2 cellular contexts compared by ENCODE assay signal in the genomic region with DNA sequence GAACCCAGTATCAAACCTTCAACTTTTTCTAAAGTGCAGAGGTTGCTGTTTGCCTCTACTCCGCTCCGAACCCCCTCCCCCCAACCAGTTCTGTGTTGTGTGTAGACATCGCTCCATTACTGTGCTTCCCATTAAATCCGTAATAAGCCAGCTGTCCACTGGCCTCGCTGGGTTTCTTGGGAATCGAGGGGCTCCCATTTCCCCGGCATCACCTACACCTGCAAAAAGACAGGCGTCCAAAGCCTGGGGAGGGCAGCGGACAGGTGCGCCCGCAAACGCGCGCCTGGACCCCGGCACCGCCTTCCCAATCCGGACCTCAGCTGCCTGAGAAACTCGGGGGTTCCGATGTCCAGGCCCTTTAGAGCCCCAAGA.
TF ChIP-seq lines count a peak whose summit lies in the region.

No MANE protein-coding gene starts in this region.

TF ChIP-seq in IMR-90, 13 proteins besides CTCF, POLR2A, EP300 and RAD21:
- TF ChIP-seq MXI1 (IDR thresholded peaks at IDR 0.05; ENCODE audit: borderline replicate concordance, low read depth, low read length) (no peak), SMC3 (IDR thresholded peaks at IDR 0.05; ENCODE audit: low read depth, low read length) (no peak), MAZ (IDR thresholded peaks at IDR 0.05; ENCODE audit: borderline replicate concordance, low read depth, low read length) (no peak), NFE2L2 (IDR thresholded peaks at IDR 0.05; ENCODE audit: low read depth, low read length) (no peak), RCOR1 (IDR thresholded peaks at IDR 0.05; ENCODE audit: insufficient replicate concordance, low read length) (no peak), CHD1 (IDR thresholded peaks at IDR 0.05; ENCODE audit: low read depth, low read length) (no peak), FOS (IDR thresholded peaks at IDR 0.05; ENCODE audit: low read depth, low read length) (no peak)
- TF ChIP-seq, protein P1, sequence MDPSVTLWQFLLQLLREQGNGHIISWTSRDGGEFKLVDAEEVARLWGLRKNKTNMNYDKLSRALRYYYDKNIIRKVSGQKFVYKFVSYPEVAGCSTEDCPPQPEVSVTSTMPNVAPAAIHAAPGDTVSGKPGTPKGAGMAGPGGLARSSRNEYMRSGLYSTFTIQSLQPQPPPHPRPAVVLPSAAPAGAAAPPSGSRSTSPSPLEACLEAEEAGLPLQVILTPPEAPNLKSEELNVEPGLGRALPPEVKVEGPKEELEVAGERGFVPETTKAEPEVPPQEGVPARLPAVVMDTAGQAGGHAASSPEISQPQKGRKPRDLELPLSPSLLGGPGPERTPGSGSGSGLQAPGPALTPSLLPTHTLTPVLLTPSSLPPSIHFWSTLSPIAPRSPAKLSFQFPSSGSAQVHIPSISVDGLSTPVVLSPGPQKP (IDR thresholded peaks at IDR 0.05; ENCODE audit: borderline replicate concordance, low read depth, low read length) = no peak

TF ChIP-seq in GM12878, 131 proteins besides CTCF, POLR2A, EP300 and RAD21:
- TF ChIP-seq, protein P2, sequence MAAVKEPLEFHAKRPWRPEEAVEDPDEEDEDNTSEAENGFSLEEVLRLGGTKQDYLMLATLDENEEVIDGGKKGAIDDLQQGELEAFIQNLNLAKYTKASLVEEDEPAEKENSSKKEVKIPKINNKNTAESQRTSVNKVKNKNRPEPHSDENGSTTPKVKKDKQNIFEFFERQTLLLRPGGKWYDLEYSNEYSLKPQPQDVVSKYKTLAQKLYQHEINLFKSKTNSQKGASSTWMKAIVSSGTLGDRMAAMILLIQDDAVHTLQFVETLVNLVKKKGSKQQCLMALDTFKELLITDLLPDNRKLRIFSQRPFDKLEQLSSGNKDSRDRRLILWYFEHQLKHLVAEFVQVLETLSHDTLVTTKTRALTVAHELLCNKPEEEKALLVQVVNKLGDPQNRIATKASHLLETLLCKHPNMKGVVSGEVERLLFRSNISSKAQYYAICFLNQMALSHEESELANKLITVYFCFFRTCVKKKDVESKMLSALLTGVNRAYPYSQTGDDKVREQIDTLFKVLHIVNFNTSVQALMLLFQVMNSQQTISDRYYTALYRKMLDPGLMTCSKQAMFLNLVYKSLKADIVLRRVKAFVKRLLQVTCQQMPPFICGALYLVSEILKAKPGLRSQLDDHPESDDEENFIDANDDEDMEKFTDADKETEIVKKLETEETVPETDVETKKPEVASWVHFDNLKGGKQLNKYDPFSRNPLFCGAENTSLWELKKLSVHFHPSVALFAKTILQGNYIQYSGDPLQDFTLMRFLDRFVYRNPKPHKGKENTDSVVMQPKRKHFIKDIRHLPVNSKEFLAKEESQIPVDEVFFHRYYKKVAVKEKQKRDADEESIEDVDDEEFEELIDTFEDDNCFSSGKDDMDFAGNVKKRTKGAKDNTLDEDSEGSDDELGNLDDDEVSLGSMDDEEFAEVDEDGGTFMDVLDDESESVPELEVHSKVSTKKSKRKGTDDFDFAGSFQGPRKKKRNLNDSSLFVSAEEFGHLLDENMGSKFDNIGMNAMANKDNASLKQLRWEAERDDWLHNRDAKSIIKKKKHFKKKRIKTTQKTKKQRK (IDR thresholded peaks at IDR 0.05; ENCODE audit: low read depth, low read length) = no peak
